In the genomic region with DNA sequence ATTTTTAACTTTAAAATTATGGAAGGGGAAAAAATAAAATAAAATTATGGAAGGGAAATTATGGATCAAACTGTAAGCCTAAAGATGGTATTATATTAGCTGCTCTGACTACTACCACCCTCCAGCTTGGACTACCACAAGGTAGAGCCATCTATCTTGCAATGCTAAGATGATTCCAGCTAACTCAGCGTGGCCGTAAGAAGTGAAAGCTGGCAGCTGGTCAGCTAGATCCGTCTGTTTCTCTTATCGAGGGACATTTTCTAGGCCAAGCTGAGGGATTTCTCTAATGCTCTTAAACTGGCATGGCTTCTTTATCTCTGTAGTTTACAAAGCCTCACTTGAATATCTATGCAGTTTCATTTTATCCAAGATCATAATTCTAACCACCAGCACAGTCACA, we compare ENCODE assay signal across 12 cellular contexts. TPM values are rescaled to one million over a fixed set of nuclear protein-coding genes. Genes with fewer than 3 reads are reported as not detected.
DNase-seq lines count a peak whose midpoint lies in the region; ATAC-seq, FAIRE-seq and TF ChIP-seq lines count a peak whose summit lies in the region.
"Had no signal": no experiment of that assay in that cellular context is flagged by ENCODE, and none has a peak within 500 bp of the region (broad histone marks: within the 10 kb centered on the region; RNA-seq: fewer than 3 reads in every experiment).

No MANE protein-coding gene starts in this region.

- no peak overlapping the region for H3K4me2 ChIP-seq in endothelial cell of umbilical vein (ENCODE audit: insufficient read depth, low read length)

- H3K4me1 ChIP-seq in endothelial cell of umbilical vein (ENCODE audit: control insufficient read depth, extremely low read depth, insufficient read depth, low read length) (no peaks in the 10 kb centered on the region), thymus (ENCODE audit: control insufficient read depth, insufficient read depth, low read length) (no peaks in the 10 kb centered on the region)
- no peaks in the 10 kb centered on the region for H3K4me1 ChIP-seq in CD8-positive, alpha-beta T cell (ENCODE audit: insufficient read depth, low read length)

- H3K4me1 Mint-ChIP-seq in CD8-positive, alpha-beta T cell (ENCODE audit: low read depth) = peaks cover 24% of the 10 kb centered on the region

- FAIRE-seq in endothelial cell of umbilical vein (lab: Jason Lieb, UNC) (peak; percentile 4), RCC 7860 (lab: Jason Lieb, UNC) (no peak)

- no peak overlapping the region for H3K4me3 ChIP-seq in endothelial cell of umbilical vein (replicated peaks in 1 of 3; ENCODE audit: insufficient read depth in 1 of 3, low read depth in 1 of 3, low read length in 3 of 3)
- H3K4me3 ChIP-seq in thymus (ENCODE audit: low read length) = no peak overlapping the region
- no peak overlapping the region for H3K4me3 ChIP-seq in CD8-positive, alpha-beta T cell (ENCODE audit: low read depth, low read length)
- H3K4me3 ChIP-seq: SK-N-MC had no signal

- H3K9me3 ChIP-seq in endothelial cell of umbilical vein (replicated peaks; ENCODE audit: control insufficient read depth, insufficient read depth, low read length) (no peaks in the 10 kb centered on the region), thymus (ENCODE audit: control insufficient read depth) (no peaks in the 10 kb centered on the region)
- no peaks in the 10 kb centered on the region for H3K9me3 ChIP-seq in CD8-positive, alpha-beta T cell (ENCODE audit: low read length)

- no peak for TF ChIP-seq CTCF in endothelial cell of umbilical vein (IDR thresholded peaks at IDR 0.05; ENCODE audit: extremely low read depth in 1 of 2, insufficient read depth in 1 of 2, low read depth in 1 of 2, low read length in 2 of 2)
- no peak for TF ChIP-seq CTCF in CD8-positive, alpha-beta T cell (IDR thresholded peaks at IDR 0.05)

- no peak overlapping the region for H3K4me3 Mint-ChIP-seq in CD8-positive, alpha-beta T cell
- H3K4me3 Mint-ChIP-seq: stimulated activated effector memory CD8-positive, alpha-beta T cell treated with anti-CD3 and anti-CD28 coated beads, Interleukin-12 subunit alpha, Interleukin-12 subunit beta, amount 100 ng/mL, for 72 hours had no signal

- no peaks in the 10 kb centered on the region for H3K9me3 Mint-ChIP-seq in CD8-positive, alpha-beta T cell
- H3K9me3 Mint-ChIP-seq: stimulated activated effector memory CD8-positive, alpha-beta T cell treated with anti-CD3 and anti-CD28 coated beads, Interleukin-12 subunit alpha, Interleukin-12 subunit beta, amount 100 ng/mL, for 72 hours had no signal

- H3K27me3 Mint-ChIP-seq in CD8-positive, alpha-beta T cell (ENCODE audit: low read depth) = no peaks in the 10 kb centered on the region

- DNase-seq in LHCN-M2 (ENCODE audit: low read depth) = peak; percentile 12
- DNase-seq in endothelial cell of umbilical vein (ENCODE audit: low read depth, low spot score) = no peak
- DNase-seq in medulla oblongata (ENCODE audit: extremely low spot score) = peak; percentile 70
- no peak for DNase-seq in CD8-positive, alpha-beta T cell
- no peak for DNase-seq in RCC 7860 (ENCODE audit: low spot score)
- DNase-seq: activated CD8-positive, alpha-beta memory T cell treated with anti-CD3 and anti-CD28 coated beads, Interleukin-2, amount 50 U/mL, for 48 hours; GDM1; NCI-H1930 had no signal

- dilution Hi-C loops in endothelial cell of umbilical vein (cut with MboI; ENCODE audit: extremely low pct_ligation_motif_present, low sequenced_read_pairs) = no loop called here

- TF ChIP-seq POLR2A in endothelial cell of umbilical vein (IDR thresholded peaks at IDR 0.05; ENCODE audit: low read depth, low read length) = no peak

- no peaks in the 10 kb centered on the region for H3K79me2 ChIP-seq in endothelial cell of umbilical vein (ENCODE audit: control insufficient read depth, insufficient read depth, low read length)

- no peak for ATAC-seq in CD8-positive, alpha-beta T cell
- no peak for ATAC-seq in GM21825 (IDR thresholded peaks at IDR 0.05; ENCODE audit: unreplicated experiment)
- ATAC-seq: stimulated activated effector memory CD8-positive, alpha-beta T cell treated with anti-CD3 and anti-CD28 coated beads, Interleukin-12 subunit alpha, Interleukin-12 subunit beta, amount 100 ng/mL, for 72 hours had no signal

- H3K27me3 ChIP-seq in endothelial cell of umbilical vein (ENCODE audit: control insufficient read depth in 2 of 2, insufficient read depth in 2 of 2, low read length in 2 of 2) (no peaks in the 10 kb centered on the region), thymus (ENCODE audit: control insufficient read depth, insufficient read depth) (no peaks in the 10 kb centered on the region)
- no peaks in the 10 kb centered on the region for H3K27me3 ChIP-seq in CD8-positive, alpha-beta T cell (ENCODE audit: insufficient read depth, low read length)

- H3K36me3 ChIP-seq in endothelial cell of umbilical vein (ENCODE audit: control insufficient read depth in 2 of 2, extremely low read depth in 1 of 2, insufficient read depth in 2 of 2, low read length in 2 of 2) (no peaks in the 10 kb centered on the region), thymus (ENCODE audit: control insufficient read depth, insufficient read depth) (peaks cover 4% of the 10 kb centered on the region)
- H3K36me3 ChIP-seq in CD8-positive, alpha-beta T cell (ENCODE audit: insufficient read depth, low read length) = no peaks in the 10 kb centered on the region

- CTCF ChIA-PET in endothelial cell of umbilical vein (lab: Charles Lee) = interaction anchor here (3.2 kb wide), 1 partner anchor 8 kb away, joined by 14 read pairs; no protein-coding TSS in a partner anchor
- CTCF ChIA-PET in CD8-positive, alpha-beta T cell (lab: Charles Lee) = interaction anchor here (1.1 to 1.4 kb wide), 2 partner anchors 10 to 137 kb away, joined by 3 to 4 read pairs; no protein-coding TSS in a partner anchor

- no peak overlapping the region for H3K9ac ChIP-seq in endothelial cell of umbilical vein (replicated peaks; ENCODE audit: extremely low read depth, insufficient read depth, low read length)

- intact Hi-C loops in endothelial cell of umbilical vein (cut with micrococcal nuclease) = no loop called here
- intact Hi-C loops in CD8-positive, alpha-beta T cell (cut with DNase I, micrococcal nuclease) = no loop called here

- no peak overlapping the region for H2AFZ ChIP-seq in endothelial cell of umbilical vein (ENCODE audit: low read depth, low read length)

- no peak overlapping the region for H3K27ac ChIP-seq in endothelial cell of umbilical vein (ENCODE audit: insufficient read depth, low read depth, low read length)
- peak overlapping the region; percentile 8 for H3K27ac ChIP-seq in thymus (ENCODE audit: low read depth)
- no peak overlapping the region for H3K27ac ChIP-seq in CD8-positive, alpha-beta T cell (ENCODE audit: low read depth, low read length)
- H3K27ac ChIP-seq: SK-N-MC had no signal

- WGBS in thymus = 88% methylated on average over 4 of the region's 4 CpGs

- H4K20me1 ChIP-seq in endothelial cell of umbilical vein (replicated peaks; ENCODE audit: control insufficient read depth, extremely low read depth, insufficient read depth, low read length) = no peaks in the 10 kb centered on the region

- POLR2A ChIA-PET in endothelial cell of umbilical vein (lab: Charles Lee) = no interaction called here
- POLR2A ChIA-PET in CD8-positive, alpha-beta T cell (lab: Charles Lee) = interaction anchor here (1.5 kb wide), 1 partner anchor 13 kb away, joined by 4 read pairs; no protein-coding TSS in a partner anchor

- H3K36me3 Mint-ChIP-seq in CD8-positive, alpha-beta T cell = peaks cover 13% of the 10 kb centered on the region

- no TSS peak for BruUV-seq in endothelial cell of umbilical vein (replicated peaks; lab: Mats Ljungman, UMichigan)

- no peaks in the 10 kb centered on the region for H3K9me1 ChIP-seq in endothelial cell of umbilical vein (replicated peaks; ENCODE audit: control insufficient read depth, extremely low read depth, insufficient read depth, low read length)

- H3K27ac Mint-ChIP-seq in CD8-positive, alpha-beta T cell = no peak overlapping the region
- H3K27ac Mint-ChIP-seq: stimulated activated effector memory CD8-positive, alpha-beta T cell treated with anti-CD3 and anti-CD28 coated beads, Interleukin-12 subunit alpha, Interleukin-12 subunit beta, amount 100 ng/mL, for 72 hours had no signal

TF ChIP-seq in endothelial cell of umbilical vein, 7 proteins besides CTCF, POLR2A, EP300 and RAD21:
- TF ChIP-seq EZH2 (IDR thresholded peaks at IDR 0.05; ENCODE audit: borderline replicate concordance, low read depth, low read length, severe bottlenecking) = no peak
- TF ChIP-seq, protein P1, sequence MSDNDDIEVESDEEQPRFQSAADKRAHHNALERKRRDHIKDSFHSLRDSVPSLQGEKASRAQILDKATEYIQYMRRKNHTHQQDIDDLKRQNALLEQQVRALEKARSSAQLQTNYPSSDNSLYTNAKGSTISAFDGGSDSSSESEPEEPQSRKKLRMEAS (IDR thresholded peaks at IDR 0.05; ENCODE audit: insufficient read depth, insufficient read length) = no peak
- no peak for TF ChIP-seq POLR2AphosphoS5 (IDR thresholded peaks at IDR 0.05; ENCODE audit: insufficient read depth, low read depth, low read length)
- no peak for TF ChIP-seq GATA2 (IDR thresholded peaks at IDR 0.05; ENCODE audit: insufficient read depth, insufficient read length, low read depth, low read length)
- TF ChIP-seq JUN (IDR thresholded peaks at IDR 0.05; ENCODE audit: borderline replicate concordance, insufficient read depth, insufficient read length, low read depth) = no peak
- TF ChIP-seq MYC (IDR thresholded peaks at IDR 0.05; ENCODE audit: low read depth, low read length) = no peak
- no peak for TF ChIP-seq FOS (IDR thresholded peaks at IDR 0.05; ENCODE audit: borderline replicate concordance, insufficient read depth, low read length)

RNA-seq across cellular contexts. Expression of gene LYST, which starts 31.5 kb away (rescaled TPM):
- total RNA-seq in LHCN-M2 (2014; rRNA removed) (2.4 and 4.5 TPM in 2 replicates), endothelial cell of umbilical vein (8.9 and 9.6 TPM in 2 replicates)
- polyA plus RNA-seq in LHCN-M2 (2012) = 2.2 TPM
- polyA plus RNA-seq in endothelial cell of umbilical vein (2.5 and 3.1 TPM in 2 replicates), thymus (25.7 TPM)
- 2.7 and 3.3 TPM in 2 replicates for polyA plus RNA-seq in endothelial cell of umbilical vein (2011; cell fraction: cytosol; rRNA removed)
- polyA plus RNA-seq in endothelial cell of umbilical vein (2011; cell fraction: nucleus; rRNA removed) = 14.1 and 16.9 TPM in 2 replicates
- polyA plus RNA-seq in endothelial cell of umbilical vein (2012) = 4.1 TPM in 2 replicates
- polyA minus RNA-seq in endothelial cell of umbilical vein = 19.8 and 21.7 TPM in 2 replicates
- 4.1 TPM for polyA minus RNA-seq in endothelial cell of umbilical vein (2011; cell fraction: cytosol; rRNA and poly(A)+ RNA removed)
- polyA minus RNA-seq in endothelial cell of umbilical vein (2011; cell fraction: nucleus; rRNA and poly(A)+ RNA removed) = 59.1 and 65.2 TPM in 2 replicates
- 10 to 100 TPM; 34.1 to 38.7 TPM for total RNA-seq in CD8-positive, alpha-beta T cell

Comparison
In these comparisons a context has a peak if more than half of its experiments do, and no peak if none do; other contexts are left out.
1. DNase-seq: peak in LHCN-M2 (single experiment) and medulla oblongata (single experiment); none in endothelial cell of umbilical vein (single experiment), CD8-positive, alpha-beta T cell (0 of 7) and RCC 7860 (single experiment).